1 cellular context compared by ENCODE assay signal in genomic region chr14:103136388-103137271, GRCh38.
TF ChIP-seq lines count a peak whose summit lies in the region.

No MANE protein-coding gene starts in this region.

TF ChIP-seq in HEK293, 187 proteins besides CTCF, POLR2A, EP300 and RAD21 (continued from another document):
- TF ChIP-seq PATZ1 (tag by site-specific recombination; IDR thresholded peaks at IDR 0.05) (peak; percentile 64), GLI4 (tag by site-specific recombination; IDR thresholded peaks at IDR 0.05) (no peak), ZNF555 (tag by site-specific recombination; conservative IDR thresholded peaks at IDR 0.05) (no peak), ZXDB (tag by site-specific recombination; IDR thresholded peaks at IDR 0.05) (0 out of 2 replicates have a peak, but pooled peaks have one; percentile 24), INSM2 (tag by site-specific recombination; IDR thresholded peaks at IDR 0.05) (no peak), ZNF155 (tag by site-specific recombination; IDR thresholded peaks at IDR 0.05) (no peak), ZNF202 (tag by site-specific recombination; IDR thresholded peaks at IDR 0.05; ENCODE audit: borderline replicate concordance) (no peak), ZNF600 (tag by site-specific recombination; IDR thresholded peaks at IDR 0.05) (peak; percentile 48), ZNF514 (tag by site-specific recombination; IDR thresholded peaks at IDR 0.05) (peak; percentile 98), ZNF830 (tag by site-specific recombination; IDR thresholded peaks at IDR 0.05; ENCODE audit: low read depth) (no peak), ZNF121 (tag by site-specific recombination; IDR thresholded peaks at IDR 0.05) (peak; percentile 90), MYNN (tag by site-specific recombination; IDR thresholded peaks at IDR 0.05; ENCODE audit: borderline replicate concordance) (no peak), ZNF18 (tag by site-specific recombination; IDR thresholded peaks at IDR 0.05) (no peak)
